Comparison of ENCODE assay signal across 18 cellular contexts in genomic region chr6:30837870-30838269, GRCh38. TPM values are rescaled to one million over a fixed set of nuclear protein-coding genes. Genes with fewer than 3 reads are reported as not detected.
DNase-seq lines count a peak whose midpoint lies in the region; ATAC-seq and TF ChIP-seq lines count a peak whose summit lies in the region.
"Had no signal": no experiment of that assay in that cellular context is flagged by ENCODE, and none has a peak within 500 bp of the region (broad histone marks: within the 10 kb centered on the region; RNA-seq: fewer than 3 reads in every experiment).

No MANE protein-coding gene starts in this region.

- H2BK12ac ChIP-seq in H9 (ENCODE audit: insufficient read length, low read depth, low read length) = no peak overlapping the region

- no peak overlapping the region for H4K5ac ChIP-seq in H9 (ENCODE audit: insufficient read length, low read depth, low read length)

- H3T11ph ChIP-seq in H9 (ENCODE audit: low read length) = no peak overlapping the region

- DNase-seq in NCI-H1417 (lab: John Stamatoyannopoulos, UW) (peak in 2 of 3 experiments; percentile 6 to 29), NCI-H1417 treated with DMSO at 0.1 percent for 48 hours (lab: John Stamatoyannopoulos, UW) (no peak), H9 (no peak), SHP77 (lab: John Stamatoyannopoulos, UW) (peak; percentile 21 to 39), mesothelial cell of epicardium (ENCODE audit: low spot score in 2 of 2, unreplicated experiment in 2 of 2) (no peak), substantia nigra (lab: John Stamatoyannopoulos, UW) (no peak), RWPE1 (ENCODE audit: low spot score) (no peak)
- DNase-seq: 8988T; activated CD4-positive, CD25-positive, alpha-beta regulatory T cell treated with anti-CD3 and anti-CD28 coated beads, Interleukin-2, amount 50 U/mL, for 72 hours; activated naive CD8-positive, alpha-beta T cell treated with anti-CD3 and anti-CD28 coated beads, Interleukin-2, amount 10 ng/mL, durations not matched to agents 7 days and 5 days; brain microvascular endothelial cell; foreskin melanocyte; kidney glomerular epithelial cell; MG63; spleen; T1000 had no signal

- H3K27me3 ChIP-seq in H9 (ENCODE audit: insufficient read depth, low read length) = no peaks in the 10 kb centered on the region; the same call in 1 of the 2 replicates
- H3K27me3 ChIP-seq: brain microvascular endothelial cell, MG63, spleen had no signal

- H4K20me1 ChIP-seq in H9 (ENCODE audit: control insufficient read depth, insufficient read depth, insufficient read length) = no peaks in the 10 kb centered on the region

- H3K27me3 Mint-ChIP-seq in H9 (ENCODE audit: low read depth) (no peaks in the 10 kb centered on the region), mesothelial cell of epicardium (ENCODE audit: low read depth) (no peaks in the 10 kb centered on the region)
- H3K27me3 Mint-ChIP-seq: activated naive CD8-positive, alpha-beta T cell treated with anti-CD3 and anti-CD28 coated beads, Interleukin-2, amount 10 ng/mL, durations not matched to agents 7 days and 5 days had no signal

- peaks cover 46 to 60% (median 59%) of the 10 kb centered on the region in 3 experiments for H3K36me3 Mint-ChIP-seq in H9 (ENCODE audit: insufficient read depth in 1 of 3, low read depth in 3 of 3)
- no peaks in the 10 kb centered on the region for H3K36me3 Mint-ChIP-seq in mesothelial cell of epicardium
- H3K36me3 Mint-ChIP-seq: activated naive CD8-positive, alpha-beta T cell treated with anti-CD3 and anti-CD28 coated beads, Interleukin-2, amount 10 ng/mL, durations not matched to agents 7 days and 5 days had no signal

- H3K79me1 ChIP-seq in H9 (ENCODE audit: insufficient read depth, low read depth, low read length, poor library complexity, severe bottlenecking) = no peaks in the 10 kb centered on the region

- H3K27ac Mint-ChIP-seq in H9 (no peak overlapping the region; a peak in 1 of 7 replicates), mesothelial cell of epicardium (peak overlapping the region; percentile 64)
- H3K27ac Mint-ChIP-seq: activated naive CD8-positive, alpha-beta T cell treated with anti-CD3 and anti-CD28 coated beads, Interleukin-2, amount 10 ng/mL, durations not matched to agents 7 days and 5 days; activated T-helper 1 cell treated with anti-CD3 and anti-CD28 coated beads, Interleukin-12 subunit alpha, Interleukin-12 subunit beta, Interleukin-2, Interleukin-4 antibody, amounts not matched to agents 30 ng/mL and 10 ng/mL and 1 ng/mL, durations not matched to agents 14 hours and 24 hours and 36 hours had no signal

- H3K14ac ChIP-seq in H9 (ENCODE audit: insufficient read depth, low read length) = no peak overlapping the region

- no peak overlapping the region for H2BK20ac ChIP-seq in H9 (ENCODE audit: low read depth, low read length, poor library complexity, severe bottlenecking)

- H3K4me1 ChIP-seq in H9 (ENCODE audit: insufficient read depth, low read length) = peaks cover 4% of the 10 kb centered on the region; the same call in 1 of the 2 replicates

- ATAC-seq in HG03354 (IDR thresholded peaks at IDR 0.05; ENCODE audit: poor library complexity, severe bottlenecking, unreplicated experiment) = no peak

- no peak overlapping the region for H3K18ac ChIP-seq in H9 (ENCODE audit: insufficient read length, low read depth, low read length)

- H3K9me3 Mint-ChIP-seq in H9 = peaks cover 21 to 37% of the 10 kb centered on the region in 2 experiments
- no peaks in the 10 kb centered on the region for H3K9me3 Mint-ChIP-seq in mesothelial cell of epicardium
- H3K9me3 Mint-ChIP-seq: activated naive CD8-positive, alpha-beta T cell treated with anti-CD3 and anti-CD28 coated beads, Interleukin-2, amount 10 ng/mL, durations not matched to agents 7 days and 5 days; activated T-helper 1 cell treated with anti-CD3 and anti-CD28 coated beads, Interleukin-12 subunit alpha, Interleukin-12 subunit beta, Interleukin-2, Interleukin-4 antibody, amounts not matched to agents 30 ng/mL and 10 ng/mL and 1 ng/mL, durations not matched to agents 14 hours and 24 hours and 36 hours had no signal

- H3K4me1 Mint-ChIP-seq in H9 = peaks cover 20 to 31% of the 10 kb centered on the region in 2 experiments
- H3K4me1 Mint-ChIP-seq in mesothelial cell of epicardium = peaks cover 41% of the 10 kb centered on the region

- H2BK5ac ChIP-seq in H9 (ENCODE audit: insufficient read length, low read length) = no peak overlapping the region

- no peak overlapping the region for H2AFZ ChIP-seq in H9 (ENCODE audit: low read length)

- no peak overlapping the region for H3K4ac ChIP-seq in H9 (ENCODE audit: low read depth, low read length)

- no peak overlapping the region for H2AK5ac ChIP-seq in H9 (ENCODE audit: insufficient read length, low read length)

- no peak overlapping the region for H4K91ac ChIP-seq in H9 (ENCODE audit: insufficient read length, low read depth, low read length)

- no peaks in the 10 kb centered on the region for H3K9me3 ChIP-seq in H9 (ENCODE audit: control insufficient read depth, low read depth, low read length)
- H3K9me3 ChIP-seq: MG63, spleen had no signal

- H3K27ac ChIP-seq in H9 (ENCODE audit: insufficient read length, low read depth, low read length) = peak overlapping the region; percentile 9
- no peak overlapping the region for H3K27ac ChIP-seq in substantia nigra (ENCODE audit: low read depth, low read length, poor library complexity, severe bottlenecking)
- no peak overlapping the region for H3K27ac ChIP-seq in RWPE1
- H3K27ac ChIP-seq: brain microvascular endothelial cell, spleen had no signal

- H3K79me2 ChIP-seq in H9 (ENCODE audit: insufficient read depth, low read length) = no peaks in the 10 kb centered on the region

- no peak overlapping the region for H2BK120ac ChIP-seq in H9 (ENCODE audit: low read depth, low read length, poor library complexity, severe bottlenecking)

- no CpG with 5 or more reads among the region's 1 CpG for WGBS in H9 (ENCODE audit: extremely low coverage, insufficient read length, low lambda C conversion rate)

- H3K23ac ChIP-seq in H9 (ENCODE audit: insufficient read length, low read depth, low read length) = no peak overlapping the region

- H3K4me2 ChIP-seq in H9 (ENCODE audit: insufficient read depth, insufficient read length, low read length) = no peak overlapping the region

- CTCF ChIA-PET in RWPE1 (lab: Yijun Ruan, JAX) = interaction anchor here (0.6 to 1.5 kb wide), 2 partner anchors 43 to 760 kb away, joined by 3 to 5 read pairs; no protein-coding TSS in a partner anchor

- H2BK15ac ChIP-seq in H9 (ENCODE audit: low read depth, low read length) = no peak overlapping the region

- no peaks in the 10 kb centered on the region for H3K23me2 ChIP-seq in H9 (ENCODE audit: insufficient read length, low read depth, low read length, poor library complexity, severe bottlenecking)

- TF ChIP-seq CTCF in H9 (conservative IDR thresholded peaks at IDR 0.05) (no peak), mesothelial cell of epicardium (IDR thresholded peaks at IDR 0.05; ENCODE audit: unreplicated experiment) (no peak), RWPE1 (conservative IDR thresholded peaks at IDR 0.05; ENCODE audit: low read depth) (no peak)

- POLR2A ChIA-PET in RWPE1 (lab: Yijun Ruan, JAX; ENCODE audit: low non-redundant PET) = no interaction called here

- H3K56ac ChIP-seq in H9 (ENCODE audit: insufficient read length, low read depth, low read length) = no peak overlapping the region

- H3K9ac ChIP-seq in H9 (ENCODE audit: extremely low read depth, insufficient read length, low read length) = no peak overlapping the region

- H3K4me3 Mint-ChIP-seq in H9 = no peak overlapping the region
- no peak overlapping the region for H3K4me3 Mint-ChIP-seq in mesothelial cell of epicardium
- H3K4me3 Mint-ChIP-seq: activated naive CD8-positive, alpha-beta T cell treated with anti-CD3 and anti-CD28 coated beads, Interleukin-2, amount 10 ng/mL, durations not matched to agents 7 days and 5 days; activated T-helper 1 cell treated with anti-CD3 and anti-CD28 coated beads, Interleukin-12 subunit alpha, Interleukin-12 subunit beta, Interleukin-2, Interleukin-4 antibody, amounts not matched to agents 30 ng/mL and 10 ng/mL and 1 ng/mL, durations not matched to agents 14 hours and 24 hours and 36 hours had no signal

- H4K8ac ChIP-seq in H9 (replicated peaks; ENCODE audit: insufficient read length, low read depth, low read length) = no peak overlapping the region

RNA-seq across cellular contexts. Expression of gene DDR1, which starts 46.4 kb away (rescaled TPM):
- 254 and 258 TPM in 2 replicates for total RNA-seq in H9 (2021)
- total RNA-seq in mesothelial cell of epicardium = 344 to 351 TPM (median 349 TPM) in 3 replicates

Comparison
In these comparisons a context has a peak if more than half of its experiments do, and no peak if none do; other contexts are left out.
1. DNase-seq: peak in NCI-H1417 (2 of 3) and SHP77 (2 of 2); none in NCI-H1417 treated with DMSO at 0.1 percent for 48 hours (single experiment), H9 (single experiment), mesothelial cell of epicardium (0 of 2), substantia nigra (0 of 49) and RWPE1 (single experiment).